Comparison of ENCODE assay signal across 8 cellular contexts in the genomic region with DNA sequence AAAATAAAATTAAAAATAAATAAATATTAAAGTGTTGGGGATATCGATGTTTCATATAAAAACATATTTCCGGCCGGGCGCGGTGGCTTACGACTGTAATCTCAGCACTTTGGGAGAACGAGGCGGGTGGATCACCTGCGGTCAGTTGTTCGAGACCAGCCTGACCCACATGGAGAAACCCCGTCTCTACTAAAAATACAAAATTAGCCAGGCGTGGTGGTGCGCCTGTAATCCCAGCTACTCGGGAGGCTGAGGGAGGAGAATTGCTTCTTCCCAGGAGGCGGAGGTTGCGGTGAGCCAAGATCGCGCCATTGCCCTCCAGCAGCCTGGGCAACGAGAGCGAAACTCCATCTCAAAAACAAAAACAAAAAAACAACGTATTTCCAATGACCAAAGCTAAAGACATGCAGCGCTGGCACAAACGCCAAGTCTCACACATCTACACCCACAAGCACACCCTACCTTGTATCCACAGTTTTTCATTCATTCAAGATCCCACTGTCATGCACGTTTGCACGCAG. TPM values are rescaled to one million over a fixed set of nuclear protein-coding genes. Genes with fewer than 3 reads are reported as not detected.
DNase-seq lines count a peak whose midpoint lies in the region; ATAC-seq, FAIRE-seq and TF ChIP-seq lines count a peak whose summit lies in the region.

No MANE protein-coding gene starts in this region.

- intact Hi-C loops in mucosa of descending colon (cut with DNase I, micrococcal nuclease): no loop called here

- H3K9ac ChIP-seq in KMS-11: no peak overlapping the region

- 52% methylated on average over 25 of the region's 25 CpGs for WGBS in A549 (ENCODE audit: missing lambda C conversion rate)

- peaks cover 80% of the 10 kb centered on the region for H3K9me3 ChIP-seq in A549
- H3K9me3 ChIP-seq in mucosa of descending colon: peaks cover 21% of the 10 kb centered on the region

- H3K36me3 ChIP-seq in KMS-11 (ENCODE audit: insufficient read depth) (no peaks in the 10 kb centered on the region), mucosa of descending colon (ENCODE audit: low read depth) (no peaks in the 10 kb centered on the region)

- TF ChIP-seq POLR2A in A549 (IDR thresholded peaks at IDR 0.05; ENCODE audit: low read length): no peak

- no peak for ATAC-seq in A549
- ATAC-seq in mucosa of descending colon: no peak
- no peak for ATAC-seq in HG02884 (IDR thresholded peaks at IDR 0.05; ENCODE audit: unreplicated experiment)
- no peak for ATAC-seq in GM19467 (IDR thresholded peaks at IDR 0.05; ENCODE audit: unreplicated experiment)

- POLR2A ChIA-PET in A549 (lab: Yijun Ruan, JAX): interaction anchor here (1.6 kb wide), 1 partner anchor 313 kb away, joined by 6 read pairs; a partner anchor contains a TSS

- peak overlapping the region; percentile 73 for H2AFZ ChIP-seq in KMS-11 (ENCODE audit: low read depth)

- CTCF ChIA-PET in A549 (lab: Yijun Ruan, JAX): no interaction called here

- TF ChIP-seq EP300 in A549 (IDR thresholded peaks at IDR 0.05): no peak

- H3K4me1 ChIP-seq in A549 (no peaks in the 10 kb centered on the region), KMS-11 (ENCODE audit: low read depth, poor library complexity, severe bottlenecking) (no peaks in the 10 kb centered on the region), mucosa of descending colon (ENCODE audit: low read depth) (peaks cover 18% of the 10 kb centered on the region)

- no peaks in the 10 kb centered on the region for H3K79me2 ChIP-seq in KMS-11 (ENCODE audit: insufficient read depth, low read depth)

- H3K4me3 ChIP-seq in A549 (peak overlapping the region; percentile 63), KMS-11 (IDR thresholded peaks at IDR 0.05; ENCODE audit: insufficient read depth, low read depth, low read length) (peak overlapping the region; percentile 31), mucosa of descending colon (peak overlapping the region; percentile 36)

- TF ChIP-seq CTCF in A549 (IDR thresholded peaks at IDR 0.05): no peak
- no peak for TF ChIP-seq CTCF in KMS-11 (conservative IDR thresholded peaks at IDR 0.05; ENCODE audit: low read depth, low read length)
- TF ChIP-seq CTCF in mucosa of descending colon (IDR thresholded peaks at IDR 0.05): no peak

- DNase-seq in A549 (ENCODE audit: low read depth in 1 of 2, low spot score in 1 of 2) (no peak), caudate nucleus (lab: John Stamatoyannopoulos, UW) (peak in 2 of 61 donors; percentile 9 to 16), mucosa of descending colon (peak in 2 of 3 donors; percentile 6 to 29), AG20443 (ENCODE audit: low spot score) (no peak), medulla oblongata (ENCODE audit: extremely low spot score) (no peak)

- FAIRE-seq in A549 (lab: Jason Lieb, UNC): peak; percentile 95

- no peak for TF ChIP-seq RAD21 in A549 (conservative IDR thresholded peaks at IDR 0.05 in 1 of 2, IDR thresholded peaks at IDR 0.05 in 1 of 2)

- no peaks in the 10 kb centered on the region for H4K20me1 ChIP-seq in KMS-11 (ENCODE audit: insufficient read depth)

- H3K4me2 ChIP-seq in A549: peak overlapping the region; percentile 72
- H3K4me2 ChIP-seq in KMS-11: peak overlapping the region; percentile 26; the same call in 1 of the 2 replicates

- no peaks in the 10 kb centered on the region for H3K27me3 ChIP-seq in KMS-11 (ENCODE audit: insufficient read depth, low read depth)

- H3K27ac ChIP-seq in A549 (peak overlapping the region; percentile 80 to 87), KMS-11 (0 out of 2 replicates have a peak overlapping the region, but pooled peaks have one; percentile 23), caudate nucleus (ENCODE audit: low read depth, low read length) (peak overlapping the region; percentile 86)

TF ChIP-seq in A549, 52 proteins besides CTCF, POLR2A, EP300 and RAD21 (continues in another document):
- no peak for TF ChIP-seq ZSCAN20 (CRISPR knock-in tag; IDR thresholded peaks at IDR 0.05)
- no peak for TF ChIP-seq GATA3 (IDR thresholded peaks at IDR 0.05; ENCODE audit: borderline replicate concordance)
- TF ChIP-seq KDM1A (IDR thresholded peaks at IDR 0.05; ENCODE audit: low read depth): no peak
- TF ChIP-seq, protein P1, sequence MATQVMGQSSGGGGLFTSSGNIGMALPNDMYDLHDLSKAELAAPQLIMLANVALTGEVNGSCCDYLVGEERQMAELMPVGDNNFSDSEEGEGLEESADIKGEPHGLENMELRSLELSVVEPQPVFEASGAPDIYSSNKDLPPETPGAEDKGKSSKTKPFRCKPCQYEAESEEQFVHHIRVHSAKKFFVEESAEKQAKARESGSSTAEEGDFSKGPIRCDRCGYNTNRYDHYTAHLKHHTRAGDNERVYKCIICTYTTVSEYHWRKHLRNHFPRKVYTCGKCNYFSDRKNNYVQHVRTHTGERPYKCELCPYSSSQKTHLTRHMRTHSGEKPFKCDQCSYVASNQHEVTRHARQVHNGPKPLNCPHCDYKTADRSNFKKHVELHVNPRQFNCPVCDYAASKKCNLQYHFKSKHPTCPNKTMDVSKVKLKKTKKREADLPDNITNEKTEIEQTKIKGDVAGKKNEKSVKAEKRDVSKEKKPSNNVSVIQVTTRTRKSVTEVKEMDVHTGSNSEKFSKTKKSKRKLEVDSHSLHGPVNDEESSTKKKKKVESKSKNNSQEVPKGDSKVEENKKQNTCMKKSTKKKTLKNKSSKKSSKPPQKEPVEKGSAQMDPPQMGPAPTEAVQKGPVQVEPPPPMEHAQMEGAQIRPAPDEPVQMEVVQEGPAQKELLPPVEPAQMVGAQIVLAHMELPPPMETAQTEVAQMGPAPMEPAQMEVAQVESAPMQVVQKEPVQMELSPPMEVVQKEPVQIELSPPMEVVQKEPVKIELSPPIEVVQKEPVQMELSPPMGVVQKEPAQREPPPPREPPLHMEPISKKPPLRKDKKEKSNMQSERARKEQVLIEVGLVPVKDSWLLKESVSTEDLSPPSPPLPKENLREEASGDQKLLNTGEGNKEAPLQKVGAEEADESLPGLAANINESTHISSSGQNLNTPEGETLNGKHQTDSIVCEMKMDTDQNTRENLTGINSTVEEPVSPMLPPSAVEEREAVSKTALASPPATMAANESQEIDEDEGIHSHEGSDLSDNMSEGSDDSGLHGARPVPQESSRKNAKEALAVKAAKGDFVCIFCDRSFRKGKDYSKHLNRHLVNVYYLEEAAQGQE (IDR thresholded peaks at IDR 0.05): no peak
- TF ChIP-seq FOSB (CRISPR knock-in tag; IDR thresholded peaks at IDR 0.05): no peak
- no peak for TF ChIP-seq HOXB5 (CRISPR knock-in tag; IDR thresholded peaks at IDR 0.05)
- TF ChIP-seq HEYL (CRISPR knock-in tag; IDR thresholded peaks at IDR 0.05): no peak
- no peak for TF ChIP-seq MAZ (IDR thresholded peaks at IDR 0.05; ENCODE audit: borderline replicate concordance, low read depth, low read length)
- TF ChIP-seq, protein P2, sequence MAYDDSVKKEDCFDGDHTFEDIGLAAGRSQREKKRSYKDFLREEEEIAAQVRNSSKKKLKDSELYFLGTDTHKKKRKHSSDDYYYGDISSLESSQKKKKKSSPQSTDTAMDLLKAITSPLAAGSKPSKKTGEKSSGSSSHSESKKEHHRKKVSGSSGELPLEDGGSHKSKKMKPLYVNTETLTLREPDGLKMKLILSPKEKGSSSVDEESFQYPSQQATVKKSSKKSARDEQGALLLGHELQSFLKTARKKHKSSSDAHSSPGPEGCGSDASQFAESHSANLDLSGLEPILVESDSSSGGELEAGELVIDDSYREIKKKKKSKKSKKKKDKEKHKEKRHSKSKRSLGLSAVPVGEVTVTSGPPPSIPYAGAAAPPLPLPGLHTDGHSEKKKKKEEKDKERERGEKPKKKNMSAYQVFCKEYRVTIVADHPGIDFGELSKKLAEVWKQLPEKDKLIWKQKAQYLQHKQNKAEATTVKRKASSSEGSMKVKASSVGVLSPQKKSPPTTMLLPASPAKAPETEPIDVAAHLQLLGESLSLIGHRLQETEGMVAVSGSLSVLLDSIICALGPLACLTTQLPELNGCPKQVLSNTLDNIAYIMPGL (CRISPR knock-in tag; IDR thresholded peaks at IDR 0.05; ENCODE audit: borderline replicate concordance): no peak
- TF ChIP-seq, protein P3, sequence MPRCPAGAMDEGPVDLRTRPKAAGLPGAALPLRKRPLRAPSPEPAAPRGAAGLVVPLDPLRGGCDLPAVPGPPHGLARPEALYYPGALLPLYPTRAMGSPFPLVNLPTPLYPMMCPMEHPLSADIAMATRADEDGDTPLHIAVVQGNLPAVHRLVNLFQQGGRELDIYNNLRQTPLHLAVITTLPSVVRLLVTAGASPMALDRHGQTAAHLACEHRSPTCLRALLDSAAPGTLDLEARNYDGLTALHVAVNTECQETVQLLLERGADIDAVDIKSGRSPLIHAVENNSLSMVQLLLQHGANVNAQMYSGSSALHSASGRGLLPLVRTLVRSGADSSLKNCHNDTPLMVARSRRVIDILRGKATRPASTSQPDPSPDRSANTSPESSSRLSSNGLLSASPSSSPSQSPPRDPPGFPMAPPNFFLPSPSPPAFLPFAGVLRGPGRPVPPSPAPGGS (IDR thresholded peaks at IDR 0.05): no peak
- TF ChIP-seq CBX2 (IDR thresholded peaks at IDR 0.05; ENCODE audit: borderline replicate concordance, low read depth): no peak

RNA-seq across cellular contexts. Expression of a gene that starts 0.9 kb away (rescaled TPM):
- 10.6 and 11.1 TPM in 2 replicates for polyA plus RNA-seq in A549 (2011; rRNA removed)
- polyA plus RNA-seq in A549 (2012; cell fraction: cytosol; rRNA removed): 1.9 and 2.0 TPM in 2 replicates
- polyA plus RNA-seq in A549 (2012; cell fraction: nucleus; rRNA removed): 1.6 and 1.7 TPM in 2 replicates
- 6.3 to 6.6 TPM (median 6.5 TPM) in 3 replicates for polyA plus RNA-seq in A549 (2017; fragmentation: RNase III; extraction: RNeasy Plus Mini Kit Qiagen cat#74134 plus additional on column Dnase treatment)
- 4.8 and 8.1 TPM in 2 replicates for polyA minus RNA-seq in A549 (2011; rRNA and poly(A)+ RNA removed)
- 1 to 10 TPM; 1.8 to 6.3 (median 2.1) TPM for total RNA-seq in mucosa of descending colon

RNA-seq across cellular contexts. Expression of a gene that starts 2.8 kb away (rescaled TPM):
- polyA plus RNA-seq in A549 (2011; rRNA removed) (7.8 and 7.9 TPM in 2 replicates), A549 (2017; fragmentation: RNase III; extraction: RNeasy Plus Mini Kit Qiagen cat#74134 plus additional on column Dnase treatment) (2.9 to 3.7 TPM (median 3.7 TPM) in 3 replicates)
- polyA plus RNA-seq in A549 (2012; cell fraction: cytosol; rRNA removed): 1.1 TPM in 2 replicates
- polyA plus RNA-seq in A549 (2012; cell fraction: nucleus; rRNA removed): 0.49 and 1.5 TPM in 2 replicates
- polyA minus RNA-seq in A549 (2011; rRNA and poly(A)+ RNA removed): 5.7 and 5.9 TPM in 2 replicates
- 1 to 10 TPM; 2.9 to 7.8 (median 3.7) TPM for total RNA-seq in mucosa of descending colon

RNA-seq across cellular contexts. Expression of a gene that starts 40.4 kb away (rescaled TPM):
- polyA plus RNA-seq in A549 (2011; rRNA removed) (0.12 and 0.16 TPM in 2 replicates), A549 (2017; fragmentation: RNase III; extraction: RNeasy Plus Mini Kit Qiagen cat#74134 plus additional on column Dnase treatment) (0.04 to 0.17 TPM (median 0.07 TPM) in 3 replicates)
- 0.01 and 0.03 TPM in 2 replicates for polyA plus RNA-seq in A549 (2012; cell fraction: cytosol; rRNA removed)
- 0.11 and 0.17 TPM in 2 replicates for polyA plus RNA-seq in A549 (2012; cell fraction: nucleus; rRNA removed)
- polyA minus RNA-seq in A549 (2011; rRNA and poly(A)+ RNA removed): 0.29 TPM in 2 replicates
- 1 to 10 TPM; 3.8 to 6.6 (median 6.0) TPM for total RNA-seq in mucosa of descending colon

Comparison
In these comparisons a context has a peak if more than half of its experiments do, and no peak if none do; other contexts are left out.
1. DNase-seq: peak in mucosa of descending colon (2 of 3); none in A549 (0 of 2), AG20443 (single experiment) and medulla oblongata (single experiment).
2. H3K27ac ChIP-seq: peak in every context shown above with its lines; median percentile 86 in caudate nucleus; 84 in A549; 23 in KMS-11.
3. Peak in every context shown above with its lines, with median percentiles within 50 percentile points of each other: H3K4me3 ChIP-seq.